ENCODE assay signal across 29 cellular contexts in genomic region chr7:75924884-75925283, GRCh38. TPM values are rescaled to one million over a fixed set of nuclear protein-coding genes. Genes with fewer than 3 reads are reported as not detected.
DNase-seq lines count a peak whose midpoint lies in the region; ATAC-seq, FAIRE-seq and TF ChIP-seq lines count a peak whose summit lies in the region.
"Had no signal": no experiment of that assay in that cellular context is flagged by ENCODE, and none has a peak within 500 bp of the region (broad histone marks: within the 10 kb centered on the region; RNA-seq: fewer than 3 reads in every experiment).

No MANE protein-coding gene starts in this region.

- H4K20me1 ChIP-seq in HepG2 (ENCODE audit: insufficient read depth, low read length) = peaks cover 80% of the 10 kb centered on the region
- H4K20me1 ChIP-seq in osteoblast (ENCODE audit: insufficient read depth, low read length) = peaks cover 40% of the 10 kb centered on the region

- BruUV-seq in HepG2 (replicated peaks; lab: Mats Ljungman, UMichigan) = no TSS peak

- H3K9ac ChIP-seq in HepG2 (ENCODE audit: insufficient read depth, low read depth, low read length) = peak overlapping the region; percentile 18; the same call in 1 of the 2 replicates

- TF ChIP-seq POLR2A in HepG2 (IDR thresholded peaks at IDR 0.05; ENCODE audit: insufficient read depth in 1 of 2, low read depth in 2 of 2, low read length in 2 of 2) = peak in 1 of 2 experiments; percentile 4; a peak in 1 of 4 replicates

- H3K27me3 Mint-ChIP-seq in stimulated activated naive B cell treated with anti-CD40 and anti-IgM and Interleukin-4, amounts not matched to agents 10 μg/mL and 1 μg/mL and 100 μg/mL, for 72 hours = no peaks in the 10 kb centered on the region
- H3K27me3 Mint-ChIP-seq: activated naive CD8-positive, alpha-beta T cell treated with anti-CD3 and anti-CD28 coated beads, Interleukin-2, amount 10 ng/mL, durations not matched to agents 7 days and 5 days; CD4-positive, alpha-beta memory T cell; stimulated activated naive CD8-positive, alpha-beta T cell treated with anti-CD3 and anti-CD28 coated beads, Interleukin-15, Interleukin-2, amounts not matched to agents 100 ng/mL and 50 ng/mL, for 24 hours had no signal

- ATAC-seq in HepG2 (no peak), HG03571 (IDR thresholded peaks at IDR 0.05; ENCODE audit: unreplicated experiment) (no peak)
- no peak for ATAC-seq in stimulated activated naive B cell treated with anti-CD40 and anti-IgM and Interleukin-4, amounts not matched to agents 10 μg/mL and 1 μg/mL and 100 μg/mL, for 72 hours (replicated peaks)
- ATAC-seq: activated CD8-positive, alpha-beta T cell treated with anti-CD3 and anti-CD28 coated beads, Interleukin-2, amount 10 ng/mL, durations not matched to agents 7 days and 5 days had no signal

- H3K79me2 ChIP-seq in HepG2 (ENCODE audit: insufficient read depth, low read length) (peaks cover 87% of the 10 kb centered on the region), osteoblast (ENCODE audit: insufficient read depth, low read length) (peaks cover 58% of the 10 kb centered on the region)

- H2AFZ ChIP-seq in HepG2 (ENCODE audit: low read length) (no peak overlapping the region), osteoblast (ENCODE audit: low read length) (no peak overlapping the region)

- intact Hi-C loops in HepG2 (cut with micrococcal nuclease; ENCODE audit: unreplicated experiment) = loop anchor here (5.0 kb wide), 1 partner anchor 37 kb away; no protein-coding TSS in a partner anchor

- peaks cover 12 to 55% of the 10 kb centered on the region in 2 experiments; a peak in 4 of 5 replicates for H3K36me3 ChIP-seq in HepG2 (replicated peaks in 1 of 2; ENCODE audit: control insufficient read depth in 1 of 2, insufficient read depth in 2 of 2, low read length in 2 of 2)
- H3K36me3 ChIP-seq in osteoblast (ENCODE audit: insufficient read depth, low read length) = peaks cover 3% of the 10 kb centered on the region

- no peak for TF ChIP-seq EP300 in HepG2 (IDR thresholded peaks at IDR 0.05; ENCODE audit: low read depth in 2 of 2, low read length in 2 of 2)
- TF ChIP-seq EP300 in HepG2 (CRISPR knock-in tag; IDR thresholded peaks at IDR 0.05; ENCODE audit: borderline replicate concordance) = no peak

- peak overlapping the region; percentile 85 for H3K27ac Mint-ChIP-seq in stimulated activated naive B cell treated with anti-CD40 and anti-IgM and Interleukin-4, amounts not matched to agents 10 μg/mL and 1 μg/mL and 100 μg/mL, for 72 hours
- H3K27ac Mint-ChIP-seq: activated CD8-positive, alpha-beta T cell treated with anti-CD3 and anti-CD28 coated beads, Interleukin-2, amount 10 ng/mL, durations not matched to agents 7 days and 5 days; activated naive CD8-positive, alpha-beta T cell treated with anti-CD3 and anti-CD28 coated beads, Interleukin-2, amount 10 ng/mL, durations not matched to agents 7 days and 5 days; stimulated activated naive CD8-positive, alpha-beta T cell treated with anti-CD3 and anti-CD28 coated beads, Interleukin-15, Interleukin-2, amounts not matched to agents 100 ng/mL and 50 ng/mL, for 24 hours had no signal

- H3K9me3 ChIP-seq in HepG2 (ENCODE audit: low read length) = no peaks in the 10 kb centered on the region
- no peaks in the 10 kb centered on the region for H3K9me3 ChIP-seq in osteoblast (ENCODE audit: low read depth, low read length)

- POLR2A ChIA-PET in HepG2 (lab: Yijun Ruan, JAX) = interaction anchor here (2.1 to 3.5 kb wide), 2 partner anchors 9 to 19 kb away, joined by 9 to 41 read pairs; partner anchors contain the start of gene POR

- H3K36me3 Mint-ChIP-seq in stimulated activated naive B cell treated with anti-CD40 and anti-IgM and Interleukin-4, amounts not matched to agents 10 μg/mL and 1 μg/mL and 100 μg/mL, for 72 hours = peaks cover 7 to 29% of the 10 kb centered on the region in 2 donors

- H3K4me2 ChIP-seq in HepG2 (ENCODE audit: low read depth, low read length) = peak overlapping the region; percentile 7; the same call in 1 of the 2 replicates
- no peak overlapping the region for H3K4me2 ChIP-seq in osteoblast (ENCODE audit: insufficient read depth, low read length)

- H3K27me3 ChIP-seq in HepG2 (ENCODE audit: control insufficient read depth in 1 of 2, insufficient read depth in 2 of 2, low read length in 2 of 2) (no peaks in the 10 kb centered on the region), osteoblast (ENCODE audit: insufficient read depth, low read length) (no peaks in the 10 kb centered on the region)

- peaks cover 74% of the 10 kb centered on the region for H3K4me1 ChIP-seq in HepG2 (ENCODE audit: insufficient read depth, low read length)
- H3K4me1 ChIP-seq in osteoblast (ENCODE audit: insufficient read depth, low read length) = no peaks in the 10 kb centered on the region

- no peak for FAIRE-seq in HepG2 (lab: Jason Lieb, UNC)
- FAIRE-seq: astrocyte, frontal cortex, H1 had no signal

- peak; percentile 81 for DNase-seq in SIG-M5 treated with dmso at 0.1 percent for 504 hours (lab: John Stamatoyannopoulos, UW; ENCODE audit: unreplicated experiment)
- DNase-seq in SIG-M5 (lab: John Stamatoyannopoulos, UW) = no peak
- DNase-seq in NOMO-1 (lab: John Stamatoyannopoulos, UW; ENCODE audit: unreplicated experiment in 2 of 2) = peak; percentile 90 to 96
- no peak for DNase-seq in HepG2 (ENCODE audit: low spot score)
- no peak for DNase-seq in stimulated activated naive B cell treated with anti-CD40 and anti-IgM and Interleukin-4, amounts not matched to agents 10 μg/mL and 1 μg/mL and 100 μg/mL, for 72 hours
- no peak for DNase-seq in D341Med (ENCODE audit: low spot score)
- DNase-seq in osteoblast (ENCODE audit: insufficient read length, low spot score, missing footprints) = no peak
- DNase-seq: 8988T; activated CD8-positive, alpha-beta T cell treated with anti-CD3 and anti-CD28 coated beads, Interleukin-2, amount 10 ng/mL, durations not matched to agents 7 days and 5 days; activated effector memory CD4-positive, alpha-beta T cell treated with Interleukin-2 at 50 U/mL for 16 hours; activated naive CD8-positive, alpha-beta T cell treated with anti-CD3 and anti-CD28 coated beads, Interleukin-2, amount 10 ng/mL, durations not matched to agents 7 days and 5 days; CD4-positive, alpha-beta memory T cell; dermis blood vessel endothelial cell; DMS 273 treated with DMSO at 0.1 percent for 48 hours; EL; mesendoderm; NCI-H1417; NCI-H2081; NCI-H446; NCI-H82; nucleus accumbens; SHP77 treated with DMSO at 0.1 percent for 48 hours; SW 1271; T1000 had no signal

- H3K9me3 Mint-ChIP-seq in stimulated activated naive B cell treated with anti-CD40 and anti-IgM and Interleukin-4, amounts not matched to agents 10 μg/mL and 1 μg/mL and 100 μg/mL, for 72 hours = peaks cover 0 to 1% of the 10 kb centered on the region in 2 donors
- H3K9me3 Mint-ChIP-seq: activated naive CD8-positive, alpha-beta T cell treated with anti-CD3 and anti-CD28 coated beads, Interleukin-2, amount 10 ng/mL, durations not matched to agents 7 days and 5 days; CD4-positive, alpha-beta memory T cell; stimulated activated naive CD8-positive, alpha-beta T cell treated with anti-CD3 and anti-CD28 coated beads, Interleukin-15, Interleukin-2, amounts not matched to agents 100 ng/mL and 50 ng/mL, for 24 hours had no signal

- H3K4me3 ChIP-seq in HepG2 (replicated peaks in 1 of 3; ENCODE audit: insufficient read depth in 1 of 3, low read depth in 2 of 3, low read length in 3 of 3) = no peak overlapping the region
- no peak overlapping the region for H3K4me3 ChIP-seq in osteoblast (ENCODE audit: insufficient read depth, low read length)

- WGBS in HepG2 (ENCODE audit: low lambda C conversion rate) = 96% methylated on average over 3 of the region's 3 CpGs

- TF ChIP-seq RAD21 in HepG2 (CRISPR knock-in tag; IDR thresholded peaks at IDR 0.05) = no peak

- TF ChIP-seq CTCF in HepG2 (CRISPR knock-in tag; IDR thresholded peaks at IDR 0.05) (no peak), osteoblast (IDR thresholded peaks at IDR 0.05; ENCODE audit: extremely low read depth, low read depth, low read length) (no peak)

- H3K4me1 Mint-ChIP-seq in stimulated activated naive B cell treated with anti-CD40 and anti-IgM and Interleukin-4, amounts not matched to agents 10 μg/mL and 1 μg/mL and 100 μg/mL, for 72 hours = peaks cover 26 to 36% of the 10 kb centered on the region in 2 donors

- CTCF ChIA-PET in HepG2 (lab: Yijun Ruan, JAX; ENCODE audit: low intra/inter-chr PET ratio, low total read pairs) = no interaction called here

- in situ Hi-C loops in HepG2 (cut with HindIII; ENCODE audit: extremely low pct_ligation_motif_present, low pct_unique_long_range_greater_than_20kb) = no loop called here

- H3K4me3 Mint-ChIP-seq in stimulated activated naive B cell treated with anti-CD40 and anti-IgM and Interleukin-4, amounts not matched to agents 10 μg/mL and 1 μg/mL and 100 μg/mL, for 72 hours = no peak overlapping the region
- H3K4me3 Mint-ChIP-seq: activated CD8-positive, alpha-beta T cell treated with anti-CD3 and anti-CD28 coated beads, Interleukin-2, amount 10 ng/mL, durations not matched to agents 7 days and 5 days; activated naive CD8-positive, alpha-beta T cell treated with anti-CD3 and anti-CD28 coated beads, Interleukin-2, amount 10 ng/mL, durations not matched to agents 7 days and 5 days; stimulated activated naive CD8-positive, alpha-beta T cell treated with anti-CD3 and anti-CD28 coated beads, Interleukin-15, Interleukin-2, amounts not matched to agents 100 ng/mL and 50 ng/mL, for 24 hours had no signal

- H3K27ac ChIP-seq in HepG2 (ENCODE audit: extremely low read length, insufficient read depth, low read length) (peak overlapping the region; percentile 63), osteoblast (ENCODE audit: low read depth, low read length) (no peak overlapping the region)

RNA-seq across cellular contexts. Expression of gene POR, which starts 9.9 kb away (rescaled TPM):
- total RNA-seq in HepG2 (2016; rRNA removed; fragmentation: Illumina TruSeq; extraction: Trizol) = 115 and 266 TPM in 2 replicates
- total RNA-seq in HepG2 (2016; cell fraction: cytosol; rRNA removed; fragmentation: Illumina TruSeq; extraction: Trizol; ENCODE audit: low read depth) = 43.6 and 47.9 TPM in 2 replicates
- 95.7 and 270 TPM in 2 replicates for total RNA-seq in HepG2 (2016; cell fraction: insoluble cytoplasmic fraction; rRNA removed; fragmentation: Illumina TruSeq; extraction: Trizol)
- 55.5 and 56.9 TPM in 2 replicates for total RNA-seq in HepG2 (2016; cell fraction: membrane; rRNA removed; fragmentation: Illumina TruSeq; extraction: Trizol)
- total RNA-seq in HepG2 (2016; cell fraction: nucleus; rRNA removed; fragmentation: Illumina TruSeq; extraction: Trizol) = 260 and 301 TPM in 2 replicates
- 145 and 208 TPM in 2 replicates for polyA plus RNA-seq in HepG2 (2011; rRNA removed)
- 143 and 190 TPM in 2 replicates for polyA plus RNA-seq in HepG2 (2011; cell fraction: cytosol; rRNA removed)
- polyA plus RNA-seq in HepG2 (2011; cell fraction: nucleus; rRNA removed) = 1,024 and 1,039 TPM in 2 replicates
- polyA plus RNA-seq in HepG2 (2012) = 325 and 360 TPM in 2 replicates
- polyA plus RNA-seq in HepG2 (2016; cell fraction: cytosol; fragmentation: Illumina TruSeq; extraction: Trizol; ENCODE audit: low read depth) = 22.8 and 25.4 TPM in 2 replicates
- 63.7 and 80.6 TPM in 2 replicates for polyA plus RNA-seq in HepG2 (2016; cell fraction: insoluble cytoplasmic fraction; fragmentation: Illumina TruSeq; extraction: Trizol; ENCODE audit: low read depth)
- polyA plus RNA-seq in HepG2 (2016; cell fraction: membrane; fragmentation: Illumina TruSeq; extraction: Trizol; ENCODE audit: low read depth) = 25.4 and 30.4 TPM in 2 replicates
- polyA plus RNA-seq in HepG2 (2016; cell fraction: nucleus; fragmentation: Illumina TruSeq; extraction: Trizol; ENCODE audit: insufficient read depth, low read depth) = 367 and 407 TPM in 2 replicates
- polyA minus RNA-seq in HepG2 (2011; rRNA and poly(A)+ RNA removed; ENCODE audit: low replicate concordance) = 85.0 and 445 TPM in 2 replicates
- 256 and 348 TPM in 2 replicates for polyA minus RNA-seq in HepG2 (2011; cell fraction: cytosol; rRNA and poly(A)+ RNA removed)
- polyA minus RNA-seq in HepG2 (2011; cell fraction: nucleus; rRNA and poly(A)+ RNA removed) = 174 and 240 TPM in 2 replicates
- total RNA-seq in osteoblast = 70.4 and 73.1 TPM in 2 replicates

RNA-seq across cellular contexts. Expression of gene RHBDD2, which starts 46.0 kb away (rescaled TPM):
- total RNA-seq in HepG2 (2016; rRNA removed; fragmentation: Illumina TruSeq; extraction: Trizol) (14.9 and 23.1 TPM in 2 replicates), osteoblast (27.4 and 27.5 TPM in 2 replicates)
- total RNA-seq in HepG2 (2016; cell fraction: cytosol; rRNA removed; fragmentation: Illumina TruSeq; extraction: Trizol; ENCODE audit: low read depth) = 18.8 and 23.7 TPM in 2 replicates
- total RNA-seq in HepG2 (2016; cell fraction: insoluble cytoplasmic fraction; rRNA removed; fragmentation: Illumina TruSeq; extraction: Trizol) = 9.2 and 24.2 TPM in 2 replicates
- 29.8 and 37.0 TPM in 2 replicates for total RNA-seq in HepG2 (2016; cell fraction: membrane; rRNA removed; fragmentation: Illumina TruSeq; extraction: Trizol)
- total RNA-seq in HepG2 (2016; cell fraction: nucleus; rRNA removed; fragmentation: Illumina TruSeq; extraction: Trizol) = 16.7 and 24.5 TPM in 2 replicates
- polyA plus RNA-seq in HepG2 (2011; rRNA removed) = 26.4 and 41.1 TPM in 2 replicates
- 34.8 and 35.2 TPM in 2 replicates for polyA plus RNA-seq in HepG2 (2011; cell fraction: cytosol; rRNA removed)
- polyA plus RNA-seq in HepG2 (2011; cell fraction: nucleus; rRNA removed) = 33.3 and 35.1 TPM in 2 replicates
- polyA plus RNA-seq in HepG2 (2012) = 22.8 and 42.0 TPM in 2 replicates
- 39.1 and 46.7 TPM in 2 replicates for polyA plus RNA-seq in HepG2 (2016; cell fraction: cytosol; fragmentation: Illumina TruSeq; extraction: Trizol; ENCODE audit: low read depth)
- polyA plus RNA-seq in HepG2 (2016; cell fraction: insoluble cytoplasmic fraction; fragmentation: Illumina TruSeq; extraction: Trizol; ENCODE audit: low read depth) = 17.9 and 21.5 TPM in 2 replicates
- polyA plus RNA-seq in HepG2 (2016; cell fraction: membrane; fragmentation: Illumina TruSeq; extraction: Trizol; ENCODE audit: low read depth) = 52.8 and 61.8 TPM in 2 replicates
- 57.7 and 58.2 TPM in 2 replicates for polyA plus RNA-seq in HepG2 (2016; cell fraction: nucleus; fragmentation: Illumina TruSeq; extraction: Trizol; ENCODE audit: insufficient read depth, low read depth)
- 49.6 and 101 TPM in 2 replicates for polyA minus RNA-seq in HepG2 (2011; rRNA and poly(A)+ RNA removed; ENCODE audit: low replicate concordance)
- 17.8 and 22.2 TPM in 2 replicates for polyA minus RNA-seq in HepG2 (2011; cell fraction: cytosol; rRNA and poly(A)+ RNA removed)
- polyA minus RNA-seq in HepG2 (2011; cell fraction: nucleus; rRNA and poly(A)+ RNA removed) = 12.7 and 13.4 TPM in 2 replicates

Comparison
In these comparisons a context has a peak if more than half of its experiments do, and no peak if none do; other contexts are left out.
1. DNase-seq: peak in SIG-M5 treated with dmso at 0.1 percent for 504 hours (single experiment) and NOMO-1 (2 of 2); none in SIG-M5 (single experiment), HepG2 (single experiment), stimulated activated naive B cell treated with anti-CD40 and anti-IgM and Interleukin-4, amounts not matched to agents 10 μg/mL and 1 μg/mL and 100 μg/mL, for 72 hours (single experiment), D341Med (single experiment) and osteoblast (single experiment).